ENCODE assay signal across 16 cellular contexts in the genomic region with DNA sequence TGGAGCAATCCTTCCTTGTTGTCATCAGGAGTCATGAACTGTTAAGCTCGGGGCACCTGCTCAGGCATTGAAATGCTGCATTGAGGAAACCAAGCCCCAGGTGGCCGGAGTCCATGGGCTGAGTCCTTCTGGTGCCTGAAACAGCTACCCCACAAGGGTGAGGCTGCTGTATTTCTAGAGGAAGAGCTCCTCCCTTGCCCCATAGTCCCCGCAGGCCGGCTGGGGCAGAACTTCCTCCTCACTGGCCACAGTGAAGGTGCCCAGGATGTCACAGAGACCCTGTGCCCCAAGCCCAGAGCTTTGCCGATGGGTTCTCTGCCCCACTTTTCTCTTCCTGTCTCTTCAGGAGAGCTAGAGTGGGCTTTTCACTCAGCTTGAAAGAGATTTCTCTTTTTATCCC.
DNase-seq lines count a peak whose midpoint lies in the region; ATAC-seq and TF ChIP-seq lines count a peak whose summit lies in the region.
"Had no signal": no experiment of that assay in that cellular context is flagged by ENCODE, and none has a peak within 500 bp of the region (broad histone marks: within the 10 kb centered on the region; RNA-seq: fewer than 3 reads in every experiment).

No MANE protein-coding gene starts in this region.

- intact Hi-C loops in breast epithelium (cut with DNase I; ENCODE audit: low total_unique reads) (no loop called here), MCF 10A (cut with micrococcal nuclease) (no loop called here), mammary epithelial cell (cut with micrococcal nuclease) (no loop called here), thyroid gland (cut with DNase I) (no loop called here)

- H3K27ac Mint-ChIP-seq in MCF 10A (ENCODE audit: low read depth, unreplicated experiment), result no peak overlapping the region
- peak overlapping the region in 1 of 2 donors; percentile 68 for H3K27ac Mint-ChIP-seq in natural killer cell treated with Interleukin-12 subunit alpha and Interleukin-12 subunit beta and Interleukin-15 and Interleukin-18, amount 100 ng/mL, for 72 hours
- H3K27ac Mint-ChIP-seq: IgD-negative memory B cell had no signal

- peaks cover 6 to 21% of the 10 kb centered on the region in 2 donors for H3K4me1 ChIP-seq in breast epithelium
- H3K4me1 ChIP-seq in mammary epithelial cell (ENCODE audit: insufficient read depth, low read length), result peaks cover 74% of the 10 kb centered on the region
- peaks cover 25 to 32% of the 10 kb centered on the region in 2 donors for H3K4me1 ChIP-seq in thyroid gland

- H4K20me1 ChIP-seq in mammary epithelial cell (ENCODE audit: insufficient read depth, low read length), result no peaks in the 10 kb centered on the region

- in situ Hi-C loops in mammary epithelial cell (cut with MboI; ENCODE audit: low sequenced_read_pairs in 2 of 2), result no loop called here

- H3K36me3 Mint-ChIP-seq in MCF 10A (ENCODE audit: insufficient read depth, unreplicated experiment), result no peaks in the 10 kb centered on the region
- no peaks in the 10 kb centered on the region for H3K36me3 Mint-ChIP-seq in natural killer cell treated with Interleukin-12 subunit alpha and Interleukin-12 subunit beta and Interleukin-15 and Interleukin-18, amount 100 ng/mL, for 72 hours
- H3K36me3 Mint-ChIP-seq: IgD-negative memory B cell had no signal

- no peaks in the 10 kb centered on the region for H3K9me3 ChIP-seq in breast epithelium
- no peaks in the 10 kb centered on the region for H3K9me3 ChIP-seq in mammary epithelial cell (replicated peaks; ENCODE audit: insufficient read depth, low read length)
- H3K9me3 ChIP-seq in thyroid gland, result no peaks in the 10 kb centered on the region

- H3K4me3 Mint-ChIP-seq in MCF 10A (ENCODE audit: unreplicated experiment), result no peak overlapping the region
- peak overlapping the region; percentile 54 for H3K4me3 Mint-ChIP-seq in natural killer cell treated with Interleukin-12 subunit alpha and Interleukin-12 subunit beta and Interleukin-15 and Interleukin-18, amount 100 ng/mL, for 72 hours
- H3K4me3 Mint-ChIP-seq: CD8-positive, alpha-beta memory T cell; H9; IgD-negative memory B cell had no signal

- peak overlapping the region; percentile 82 to 91 for H3K27ac ChIP-seq in breast epithelium
- H3K27ac ChIP-seq in mammary epithelial cell (ENCODE audit: insufficient read depth, low read depth, low read length), result peak overlapping the region; percentile 61
- peak overlapping the region; percentile 81 to 86 (median 85) for H3K27ac ChIP-seq in thyroid gland

- dilution Hi-C loops in mammary epithelial cell (cut with HindIII; ENCODE audit: low sequenced_read_pairs), result no loop called here

- H3K36me3 ChIP-seq in breast epithelium (no peaks in the 10 kb centered on the region), mammary epithelial cell (ENCODE audit: insufficient read depth, low read length) (no peaks in the 10 kb centered on the region), thyroid gland (no peaks in the 10 kb centered on the region)

- no peaks in the 10 kb centered on the region for H3K9me3 Mint-ChIP-seq in MCF 10A (ENCODE audit: unreplicated experiment)
- no peaks in the 10 kb centered on the region for H3K9me3 Mint-ChIP-seq in natural killer cell treated with Interleukin-12 subunit alpha and Interleukin-12 subunit beta and Interleukin-15 and Interleukin-18, amount 100 ng/mL, for 72 hours
- H3K9me3 Mint-ChIP-seq: CD8-positive, alpha-beta memory T cell; H9 had no signal

- TF ChIP-seq POLR2A in breast epithelium (IDR thresholded peaks at IDR 0.05) (no peak), thyroid gland (IDR thresholded peaks at IDR 0.05) (no peak)

- TF ChIP-seq CTCF in breast epithelium (IDR thresholded peaks at IDR 0.05), result no peak
- no peak for TF ChIP-seq CTCF in MCF 10A (IDR thresholded peaks at IDR 0.05; ENCODE audit: unreplicated experiment)
- no peak for TF ChIP-seq CTCF in mammary epithelial cell (conservative IDR thresholded peaks at IDR 0.05 in 1 of 2, IDR thresholded peaks at IDR 0.05 in 1 of 2; ENCODE audit: extremely low read depth in 1 of 2, insufficient read depth in 1 of 2, low read depth in 1 of 2, low read length in 2 of 2)
- TF ChIP-seq CTCF in thyroid gland (IDR thresholded peaks at IDR 0.05), result no peak

- no peaks in the 10 kb centered on the region for H3K79me2 ChIP-seq in mammary epithelial cell (ENCODE audit: insufficient read depth, low read length)

- peak overlapping the region; percentile 33 for H2AFZ ChIP-seq in mammary epithelial cell (ENCODE audit: low read depth, low read length)

- no peaks in the 10 kb centered on the region for H3K27me3 Mint-ChIP-seq in MCF 10A (ENCODE audit: insufficient read depth, unreplicated experiment)
- H3K27me3 Mint-ChIP-seq in natural killer cell treated with Interleukin-12 subunit alpha and Interleukin-12 subunit beta and Interleukin-15 and Interleukin-18, amount 100 ng/mL, for 72 hours, result no peaks in the 10 kb centered on the region

- no peak for DNase-seq in breast epithelium (ENCODE audit: low spot score in 2 of 2)
- DNase-seq in MCF 10A (ENCODE audit: unreplicated experiment), result no peak
- DNase-seq in mammary epithelial cell, result no peak
- no peak for DNase-seq in natural killer cell treated with Interleukin-12 subunit alpha and Interleukin-12 subunit beta and Interleukin-15 and Interleukin-18, amount 100 ng/mL, for 72 hours (ENCODE audit: low spot score)
- peak; percentile 32 to 48 for DNase-seq in thyroid gland
- DNase-seq in activated T-cell treated with anti-CD3 and anti-CD28 coated beads for 4 hours, result no peak
- DNase-seq in HUDEP-2 (lab: John Stamatoyannopoulos, UW; ENCODE audit: unreplicated experiment in 76 of 76), result no peak
- DNase-seq: 8988T; CD8-positive, alpha-beta memory T cell; DND-41; H9; Kasumi-1; NCI-H1930; NCI-H69 had no signal

- peaks cover 17% of the 10 kb centered on the region for H3K4me1 Mint-ChIP-seq in MCF 10A (ENCODE audit: insufficient read depth, unreplicated experiment)
- peaks cover 35 to 39% of the 10 kb centered on the region in 2 donors for H3K4me1 Mint-ChIP-seq in natural killer cell treated with Interleukin-12 subunit alpha and Interleukin-12 subunit beta and Interleukin-15 and Interleukin-18, amount 100 ng/mL, for 72 hours (ENCODE audit: low read depth in 2 of 2)
- H3K4me1 Mint-ChIP-seq: CD8-positive, alpha-beta memory T cell; H9 had no signal

- 96% methylated on average over 5 of the region's 5 CpGs for WGBS in mammary epithelial cell (ENCODE audit: low coverage, missing lambda C conversion rate)
- WGBS in thyroid gland, 2 donors, result 61 to 65% methylated on average over 4 to 5 of the region's 5 CpGs

- H3K4me3 ChIP-seq in breast epithelium (no peak overlapping the region), mammary epithelial cell (replicated peaks in 1 of 3; ENCODE audit: insufficient read depth in 1 of 3, low read depth in 2 of 3, low read length in 3 of 3) (no peak overlapping the region), thyroid gland (replicated peaks in 1 of 3) (no peak overlapping the region)

- peak in 1 of 2 donors; percentile 38 for ATAC-seq in natural killer cell treated with Interleukin-12 subunit alpha and Interleukin-12 subunit beta and Interleukin-15 and Interleukin-18, amount 100 ng/mL, for 72 hours
- ATAC-seq in GM19351 (IDR thresholded peaks at IDR 0.05; ENCODE audit: unreplicated experiment), result no peak

- H3K4me2 ChIP-seq in mammary epithelial cell (ENCODE audit: insufficient read depth, low read depth, low read length), result no peak overlapping the region

- H3K27me3 ChIP-seq in breast epithelium, result no peaks in the 10 kb centered on the region
- H3K27me3 ChIP-seq in mammary epithelial cell (ENCODE audit: insufficient read depth, low read length), result no peaks in the 10 kb centered on the region
- no peaks in the 10 kb centered on the region for H3K27me3 ChIP-seq in thyroid gland

- BruUV-seq in MCF 10A (replicated peaks; lab: Mats Ljungman, UMichigan) (no TSS peak), mammary epithelial cell (replicated peaks; lab: Mats Ljungman, UMichigan) (no TSS peak)

- POLR2A ChIA-PET in MCF 10A (lab: Yijun Ruan, JAX), result no interaction called here

- no peak overlapping the region for H3K9ac ChIP-seq in mammary epithelial cell (ENCODE audit: insufficient read depth, low read length)

- CTCF ChIA-PET in MCF 10A (lab: Yijun Ruan, JAX) (interaction anchor here (1.0 to 1.6 kb wide), 4 partner anchors 35 to 346 kb away, joined by 3 to 7 read pairs (median 5); a partner anchor contains a TSS), mammary epithelial cell (lab: Charles Lee; ENCODE audit: low non-redundant PET) (no interaction called here)

Comparison
In these comparisons a context has a peak if more than half of its experiments do, and no peak if none do; other contexts are left out.
1. DNase-seq: peak in thyroid gland (2 of 2); none in breast epithelium (0 of 2), MCF 10A (single experiment), mammary epithelial cell (single experiment), natural killer cell treated with Interleukin-12 subunit alpha and Interleukin-12 subunit beta and Interleukin-15 and Interleukin-18, amount 100 ng/mL, for 72 hours (single experiment), activated T-cell treated with anti-CD3 and anti-CD28 coated beads for 4 hours (single experiment) and HUDEP-2 (0 of 76).
2. Peak in every context shown above with its lines, with median percentiles within 50 percentile points of each other: H3K27ac ChIP-seq.